In genomic region chr1:181087400-181087901, GRCh38 we compare ENCODE assay signal across 8 cellular contexts. TPM values are rescaled to one million over a fixed set of nuclear protein-coding genes. Genes with fewer than 3 reads are reported as not detected.
A peak's percentile ranks its signal among the peaks of the same experiment; 100 is the strongest.
DNase-seq lines count a peak whose midpoint lies in the region; ATAC-seq and TF ChIP-seq lines count a peak whose summit lies in the region.

No MANE protein-coding gene starts in this region.

- DNase-seq in SIG-M5 (lab: John Stamatoyannopoulos, UW) (peak; percentile 78), fibroblast of lung (ENCODE audit: low read depth in 2 of 2) (peak in 1 of 2 donors; percentile 15), left lobe of liver (ENCODE audit: low spot score) (no peak), mucosa of descending colon (no peak), ACHN (no peak)

- H3K9me3 ChIP-seq in fibroblast of lung (ENCODE audit: control insufficient read depth, insufficient read depth, low read depth, low read length) (no peaks in the 10 kb centered on the region), mucosa of descending colon (no peaks in the 10 kb centered on the region)

- intact Hi-C loops in mucosa of descending colon (cut with DNase I, micrococcal nuclease): no loop called here

- in situ Hi-C loops in ACHN (cut with HindIII; ENCODE audit: low pct_ligation_motif_present, low pct_unique_long_range_greater_than_20kb, low sequenced_read_pairs): no loop called here

- H3K4me1 ChIP-seq in fibroblast of lung (ENCODE audit: control insufficient read depth, extremely low read depth, insufficient read depth, low read length) (peaks cover 7% of the 10 kb centered on the region), mucosa of descending colon (ENCODE audit: low read depth) (peaks cover 32% of the 10 kb centered on the region)

- peak overlapping the region; percentile 71; the same call in 1 of the 2 replicates for H3K27ac ChIP-seq in 22Rv1
- H3K27ac ChIP-seq in fibroblast of lung (ENCODE audit: insufficient read depth, low read length): peak overlapping the region; percentile 29

- H3K4me3 ChIP-seq in fibroblast of lung (replicated peaks in 1 of 4; ENCODE audit: control extremely low read depth in 1 of 4, insufficient read depth in 1 of 4, low read depth in 3 of 4, low read length in 4 of 4) (peak overlapping the region in 2 of 4 experiments; percentile 49 to 60), mucosa of descending colon (no peak overlapping the region)

- ATAC-seq in GM18511 (IDR thresholded peaks at IDR 0.05; ENCODE audit: unreplicated experiment) (peak; percentile 20), left lobe of liver (no peak), mucosa of descending colon (no peak), HG02588 (IDR thresholded peaks at IDR 0.05; ENCODE audit: unreplicated experiment) (no peak)

- no peaks in the 10 kb centered on the region for H3K27me3 ChIP-seq in fibroblast of lung (ENCODE audit: control insufficient read depth, insufficient read depth, low read length)

- peaks cover 46% of the 10 kb centered on the region for H3K79me2 ChIP-seq in fibroblast of lung (ENCODE audit: control insufficient read depth, insufficient read depth, low read length)

- TF ChIP-seq CTCF in 22Rv1 (IDR thresholded peaks at IDR 0.05) (no peak), fibroblast of lung (conservative IDR thresholded peaks at IDR 0.05 in 1 of 2, IDR thresholded peaks at IDR 0.05 in 1 of 2; ENCODE audit: low read depth in 1 of 2, low read length in 2 of 2) (no peak), mucosa of descending colon (IDR thresholded peaks at IDR 0.05) (no peak)

- H4K20me1 ChIP-seq in fibroblast of lung (ENCODE audit: control insufficient read depth, extremely low read depth, insufficient read depth, low read length): peaks cover 6% of the 10 kb centered on the region

- peak overlapping the region; percentile 95 for H3K4me2 ChIP-seq in fibroblast of lung (ENCODE audit: extremely low read depth, insufficient read depth, low read length)

- no peak overlapping the region for H2AFZ ChIP-seq in fibroblast of lung (ENCODE audit: low read length)

- peaks cover 6% of the 10 kb centered on the region for H3K36me3 ChIP-seq in fibroblast of lung (ENCODE audit: control insufficient read depth, insufficient read depth, low read length)
- H3K36me3 ChIP-seq in mucosa of descending colon (ENCODE audit: low read depth): peaks cover 4% of the 10 kb centered on the region

- H3K9ac ChIP-seq in fibroblast of lung (ENCODE audit: insufficient read depth, low read length): no peak overlapping the region

RNA-seq across cellular contexts. Expression of gene IER5, which starts 1.0 kb away (rescaled TPM):
- total RNA-seq in fibroblast of lung (31.1 and 42.8 TPM in 2 replicates), left lobe of liver (3.0 TPM), mucosa of descending colon (10 to 100 TPM; 15.4 to 16.7 (median 16.4) TPM)
- 19.1 and 24.2 TPM in 2 replicates for polyA plus RNA-seq in fibroblast of lung
- 26.0 and 33.9 TPM in 2 replicates for polyA plus RNA-seq in fibroblast of lung (2012)
- 8.7 and 13.4 TPM in 2 replicates for polyA minus RNA-seq in fibroblast of lung (ENCODE audit: low replicate concordance)

RNA-seq across cellular contexts. Expression of gene MR1, which starts 53.7 kb away (rescaled TPM):
- total RNA-seq in fibroblast of lung (14.9 and 42.1 TPM in 2 replicates), left lobe of liver (6.7 TPM), mucosa of descending colon (10 to 100 TPM in 1 of 3 donors, 1 to 10 TPM in 2; 3.3 to 14.6 (median 7.4) TPM)
- polyA plus RNA-seq in fibroblast of lung: 35.3 and 41.6 TPM in 2 replicates
- polyA plus RNA-seq in fibroblast of lung (2012): 23.4 and 27.6 TPM in 2 replicates
- 15.7 and 24.7 TPM in 2 replicates for polyA minus RNA-seq in fibroblast of lung (ENCODE audit: low replicate concordance)
